3 cellular contexts compared by ENCODE assay signal in the genomic region with DNA sequence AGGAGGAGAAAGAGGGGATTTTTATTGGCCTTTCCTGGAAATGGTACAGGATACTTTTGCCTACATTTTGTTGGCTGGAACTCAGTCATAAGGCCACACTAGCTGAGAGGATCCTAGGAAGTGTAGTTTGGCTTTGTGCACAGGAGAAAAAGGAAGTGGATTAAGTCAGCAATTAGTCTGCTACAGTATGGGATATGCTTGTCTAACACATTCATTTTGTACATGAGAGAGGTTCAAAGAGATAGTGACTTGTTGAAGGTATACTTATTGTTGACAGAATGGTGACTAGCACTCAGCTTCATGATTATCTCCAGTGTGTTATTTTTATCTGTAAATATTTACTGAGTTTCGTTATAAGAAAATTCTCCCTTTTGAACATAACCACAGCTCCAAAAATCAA.
TF ChIP-seq lines count a peak whose summit lies in the region.

No MANE protein-coding gene starts in this region.

TF ChIP-seq in A549, 52 proteins besides CTCF, POLR2A, EP300 and RAD21:
- TF ChIP-seq CHD4 (IDR thresholded peaks at IDR 0.05; ENCODE audit: borderline replicate concordance) (no peak), CEBPB (IDR thresholded peaks at IDR 0.05) (no peak), TFCP2L1 (CRISPR knock-in tag; IDR thresholded peaks at IDR 0.05) (no peak), ZFP36 (IDR thresholded peaks at IDR 0.05; ENCODE audit: borderline replicate concordance, partially characterized antibody) (no peak), SREBF2 (IDR thresholded peaks at IDR 0.05) (no peak), ESRRA (IDR thresholded peaks at IDR 0.05; ENCODE audit: borderline replicate concordance, low read length) (no peak), RNF2 (IDR thresholded peaks at IDR 0.05; ENCODE audit: borderline replicate concordance, low read depth) (no peak), NFE2L2 (conservative IDR thresholded peaks at IDR 0.05; ENCODE audit: low read length) (no peak), NR3C1 (IDR thresholded peaks at IDR 0.05) (no peak), EHF (CRISPR knock-in tag; IDR thresholded peaks at IDR 0.05) (no peak), HEYL (CRISPR knock-in tag; IDR thresholded peaks at IDR 0.05) (no peak), MAZ (IDR thresholded peaks at IDR 0.05; ENCODE audit: borderline replicate concordance, low read depth, low read length) (no peak)
- TF ChIP-seq, protein P1, sequence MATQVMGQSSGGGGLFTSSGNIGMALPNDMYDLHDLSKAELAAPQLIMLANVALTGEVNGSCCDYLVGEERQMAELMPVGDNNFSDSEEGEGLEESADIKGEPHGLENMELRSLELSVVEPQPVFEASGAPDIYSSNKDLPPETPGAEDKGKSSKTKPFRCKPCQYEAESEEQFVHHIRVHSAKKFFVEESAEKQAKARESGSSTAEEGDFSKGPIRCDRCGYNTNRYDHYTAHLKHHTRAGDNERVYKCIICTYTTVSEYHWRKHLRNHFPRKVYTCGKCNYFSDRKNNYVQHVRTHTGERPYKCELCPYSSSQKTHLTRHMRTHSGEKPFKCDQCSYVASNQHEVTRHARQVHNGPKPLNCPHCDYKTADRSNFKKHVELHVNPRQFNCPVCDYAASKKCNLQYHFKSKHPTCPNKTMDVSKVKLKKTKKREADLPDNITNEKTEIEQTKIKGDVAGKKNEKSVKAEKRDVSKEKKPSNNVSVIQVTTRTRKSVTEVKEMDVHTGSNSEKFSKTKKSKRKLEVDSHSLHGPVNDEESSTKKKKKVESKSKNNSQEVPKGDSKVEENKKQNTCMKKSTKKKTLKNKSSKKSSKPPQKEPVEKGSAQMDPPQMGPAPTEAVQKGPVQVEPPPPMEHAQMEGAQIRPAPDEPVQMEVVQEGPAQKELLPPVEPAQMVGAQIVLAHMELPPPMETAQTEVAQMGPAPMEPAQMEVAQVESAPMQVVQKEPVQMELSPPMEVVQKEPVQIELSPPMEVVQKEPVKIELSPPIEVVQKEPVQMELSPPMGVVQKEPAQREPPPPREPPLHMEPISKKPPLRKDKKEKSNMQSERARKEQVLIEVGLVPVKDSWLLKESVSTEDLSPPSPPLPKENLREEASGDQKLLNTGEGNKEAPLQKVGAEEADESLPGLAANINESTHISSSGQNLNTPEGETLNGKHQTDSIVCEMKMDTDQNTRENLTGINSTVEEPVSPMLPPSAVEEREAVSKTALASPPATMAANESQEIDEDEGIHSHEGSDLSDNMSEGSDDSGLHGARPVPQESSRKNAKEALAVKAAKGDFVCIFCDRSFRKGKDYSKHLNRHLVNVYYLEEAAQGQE (IDR thresholded peaks at IDR 0.05), result no peak
- TF ChIP-seq, protein P2, sequence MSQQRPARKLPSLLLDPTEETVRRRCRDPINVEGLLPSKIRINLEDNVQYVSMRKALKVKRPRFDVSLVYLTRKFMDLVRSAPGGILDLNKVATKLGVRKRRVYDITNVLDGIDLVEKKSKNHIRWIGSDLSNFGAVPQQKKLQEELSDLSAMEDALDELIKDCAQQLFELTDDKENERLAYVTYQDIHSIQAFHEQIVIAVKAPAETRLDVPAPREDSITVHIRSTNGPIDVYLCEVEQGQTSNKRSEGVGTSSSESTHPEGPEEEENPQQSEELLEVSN (IDR thresholded peaks at IDR 0.05; ENCODE audit: borderline replicate concordance, low read depth), result no peak
- TF ChIP-seq, protein P3, sequence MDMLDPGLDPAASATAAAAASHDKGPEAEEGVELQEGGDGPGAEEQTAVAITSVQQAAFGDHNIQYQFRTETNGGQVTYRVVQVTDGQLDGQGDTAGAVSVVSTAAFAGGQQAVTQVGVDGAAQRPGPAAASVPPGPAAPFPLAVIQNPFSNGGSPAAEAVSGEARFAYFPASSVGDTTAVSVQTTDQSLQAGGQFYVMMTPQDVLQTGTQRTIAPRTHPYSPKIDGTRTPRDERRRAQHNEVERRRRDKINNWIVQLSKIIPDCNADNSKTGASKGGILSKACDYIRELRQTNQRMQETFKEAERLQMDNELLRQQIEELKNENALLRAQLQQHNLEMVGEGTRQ (IDR thresholded peaks at IDR 0.05), result no peak
- TF ChIP-seq, protein P4, sequence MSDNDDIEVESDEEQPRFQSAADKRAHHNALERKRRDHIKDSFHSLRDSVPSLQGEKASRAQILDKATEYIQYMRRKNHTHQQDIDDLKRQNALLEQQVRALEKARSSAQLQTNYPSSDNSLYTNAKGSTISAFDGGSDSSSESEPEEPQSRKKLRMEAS (IDR thresholded peaks at IDR 0.05), result no peak

TF ChIP-seq in endothelial cell of umbilical vein, 7 proteins besides CTCF, POLR2A, EP300 and RAD21:
- TF ChIP-seq FOS (IDR thresholded peaks at IDR 0.05; ENCODE audit: borderline replicate concordance, insufficient read depth, low read length) (no peak), EZH2 (IDR thresholded peaks at IDR 0.05; ENCODE audit: borderline replicate concordance, low read depth, low read length, severe bottlenecking) (no peak), POLR2AphosphoS5 (IDR thresholded peaks at IDR 0.05; ENCODE audit: insufficient read depth, low read depth, low read length) (no peak), JUN (IDR thresholded peaks at IDR 0.05; ENCODE audit: borderline replicate concordance, insufficient read depth, insufficient read length, low read depth) (no peak), MYC (IDR thresholded peaks at IDR 0.05; ENCODE audit: low read depth, low read length) (no peak), GATA2 (IDR thresholded peaks at IDR 0.05; ENCODE audit: insufficient read depth, insufficient read length, low read depth, low read length) (no peak)
- TF ChIP-seq, protein P4 (IDR thresholded peaks at IDR 0.05; ENCODE audit: insufficient read depth, insufficient read length), result no peak

TF ChIP-seq in SK-N-SH, 30 proteins besides CTCF, POLR2A, EP300 and RAD21:
- no peak for TF ChIP-seq FOXJ3 (CRISPR knock-in tag; IDR thresholded peaks at IDR 0.05)
- no peak for TF ChIP-seq ELF1 (IDR thresholded peaks at IDR 0.05)
- TF ChIP-seq, protein P5, sequence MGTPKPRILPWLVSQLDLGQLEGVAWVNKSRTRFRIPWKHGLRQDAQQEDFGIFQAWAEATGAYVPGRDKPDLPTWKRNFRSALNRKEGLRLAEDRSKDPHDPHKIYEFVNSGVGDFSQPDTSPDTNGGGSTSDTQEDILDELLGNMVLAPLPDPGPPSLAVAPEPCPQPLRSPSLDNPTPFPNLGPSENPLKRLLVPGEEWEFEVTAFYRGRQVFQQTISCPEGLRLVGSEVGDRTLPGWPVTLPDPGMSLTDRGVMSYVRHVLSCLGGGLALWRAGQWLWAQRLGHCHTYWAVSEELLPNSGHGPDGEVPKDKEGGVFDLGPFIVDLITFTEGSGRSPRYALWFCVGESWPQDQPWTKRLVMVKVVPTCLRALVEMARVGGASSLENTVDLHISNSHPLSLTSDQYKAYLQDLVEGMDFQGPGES (IDR thresholded peaks at IDR 0.05; ENCODE audit: low read depth, low read length), result no peak
- no peak for TF ChIP-seq RXRA (IDR thresholded peaks at IDR 0.05; ENCODE audit: borderline replicate concordance, low read depth)
- TF ChIP-seq NFIC (IDR thresholded peaks at IDR 0.05; ENCODE audit: borderline replicate concordance), result no peak
- no peak for TF ChIP-seq FOSL2 (IDR thresholded peaks at IDR 0.05; ENCODE audit: borderline replicate concordance, low read depth)
- no peak for TF ChIP-seq TCF12 (IDR thresholded peaks at IDR 0.05)
- TF ChIP-seq MEF2A (IDR thresholded peaks at IDR 0.05; ENCODE audit: borderline replicate concordance, low read depth), result no peak
- no peak for TF ChIP-seq RCOR1 (IDR thresholded peaks at IDR 0.05; ENCODE audit: low read length)
- TF ChIP-seq YY1 (IDR thresholded peaks at IDR 0.05; ENCODE audit: low read depth), result no peak
- TF ChIP-seq, protein P6, sequence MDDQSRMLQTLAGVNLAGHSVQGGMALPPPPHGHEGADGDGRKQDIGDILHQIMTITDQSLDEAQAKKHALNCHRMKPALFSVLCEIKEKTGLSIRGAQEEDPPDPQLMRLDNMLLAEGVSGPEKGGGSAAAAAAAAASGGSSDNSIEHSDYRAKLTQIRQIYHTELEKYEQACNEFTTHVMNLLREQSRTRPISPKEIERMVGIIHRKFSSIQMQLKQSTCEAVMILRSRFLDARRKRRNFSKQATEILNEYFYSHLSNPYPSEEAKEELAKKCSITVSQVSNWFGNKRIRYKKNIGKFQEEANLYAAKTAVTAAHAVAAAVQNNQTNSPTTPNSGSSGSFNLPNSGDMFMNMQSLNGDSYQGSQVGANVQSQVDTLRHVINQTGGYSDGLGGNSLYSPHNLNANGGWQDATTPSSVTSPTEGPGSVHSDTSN (IDR thresholded peaks at IDR 0.05), result no peak
- no peak for TF ChIP-seq SIN3A (IDR thresholded peaks at IDR 0.05; ENCODE audit: borderline replicate concordance, low read depth, low read length)
